20 cellular contexts compared by ENCODE assay signal in genomic region chr6:167270499-167271307, GRCh38. TPM values are rescaled to one million over a fixed set of nuclear protein-coding genes. Genes with fewer than 3 reads are reported as not detected.
DNase-seq lines count a peak whose midpoint lies in the region; ATAC-seq and TF ChIP-seq lines count a peak whose summit lies in the region.
"Had no signal": no experiment of that assay in that cellular context is flagged by ENCODE, and none has a peak within 500 bp of the region (broad histone marks: within the 10 kb centered on the region; RNA-seq: fewer than 3 reads in every experiment).

No MANE protein-coding gene starts in this region.

- TF ChIP-seq POLR2A in suprapubic skin (IDR thresholded peaks at IDR 0.05), result no peak

- peak overlapping the region; percentile 35 for H3K4me2 ChIP-seq in hepatocyte
- H3K4me2 ChIP-seq: A549; BLaER1 treated with 17β-estradiol and CSF1 and Interleukin-3, amounts not matched to agents 10 nM and 100 nM had no signal

- peaks cover 10% of the 10 kb centered on the region for H3K79me2 ChIP-seq in hepatocyte

- TF ChIP-seq CTCF in hepatocyte (IDR thresholded peaks at IDR 0.05; ENCODE audit: poor library complexity), result no peak
- TF ChIP-seq CTCF in suprapubic skin (IDR thresholded peaks at IDR 0.05), result no peak

- no peak for TF ChIP-seq EP300 in suprapubic skin (IDR thresholded peaks at IDR 0.05)

- DNase-seq in NCI-H2171 treated with DMSO at 0.1 percent for 48 hours (lab: John Stamatoyannopoulos, UW) (peak; percentile 30), NCI-H2171 (lab: John Stamatoyannopoulos, UW) (no peak), SW480 (ENCODE audit: low spot score) (peak; percentile 6), hepatocyte (ENCODE audit: low spot score) (no peak), suprapubic skin (ENCODE audit: low spot score in 2 of 2) (no peak), HuH-7 (ENCODE audit: low spot score) (no peak), NOMO-1 treated with DMSO at 0.1 percent for 48 hours (lab: John Stamatoyannopoulos, UW; ENCODE audit: unreplicated experiment) (no peak)
- no peak for DNase-seq in stimulated activated naive CD8-positive, alpha-beta T cell treated with anti-CD3 and anti-CD28 coated beads, Interleukin-15, Interleukin-2, amounts not matched to agents 100 U/mL and 50 U/mL, for 24 hours
- DNase-seq: DMS 273 treated with DMSO at 0.1 percent for 48 hours, GOT3, HFFc6, NCI-H1436, NCI-H2081 treated with DMSO at 0.1 percent for 48 hours, NCI-H526 treated with DMSO at 0.1 percent for 48 hours, PC-3, T-helper 1 cell had no signal

- H3K4me1 ChIP-seq in hepatocyte (ENCODE audit: insufficient read depth) (peaks cover 49% of the 10 kb centered on the region), suprapubic skin (no peaks in the 10 kb centered on the region)
- H3K4me1 ChIP-seq: A549 had no signal

- WGBS in hepatocyte (ENCODE audit: low lambda C conversion rate, missing lambda C conversion rate), result 96% methylated on average over 25 of the region's 26 CpGs
- WGBS in suprapubic skin, result 83% methylated on average over 26 of the region's 26 CpGs

- H3K27me3 ChIP-seq in hepatocyte (no peaks in the 10 kb centered on the region), suprapubic skin (peaks cover 5% of the 10 kb centered on the region)
- H3K27me3 ChIP-seq: BLaER1 treated with 17β-estradiol and CSF1 and Interleukin-3, amounts not matched to agents 10 nM and 100 nM had no signal

- H3K9me2 ChIP-seq in hepatocyte (replicated peaks; ENCODE audit: insufficient read depth), result no peaks in the 10 kb centered on the region

- no peak overlapping the region for H3K4me3 ChIP-seq in hepatocyte
- no peak overlapping the region for H3K4me3 ChIP-seq in suprapubic skin
- H3K4me3 ChIP-seq: A549; BLaER1 treated with 17β-estradiol and CSF1 and Interleukin-3, amounts not matched to agents 10 nM and 100 nM; SK-N-MC had no signal

- H3K27ac ChIP-seq in hepatocyte (peak overlapping the region; percentile 95), suprapubic skin (peak overlapping the region; percentile 59)
- H3K27ac ChIP-seq: A549; BLaER1 treated with 17β-estradiol and CSF1 and Interleukin-3, amounts not matched to agents 10 nM and 100 nM; SK-N-MC had no signal

- no peaks in the 10 kb centered on the region for H3K36me3 ChIP-seq in hepatocyte (replicated peaks; ENCODE audit: insufficient read depth, low read depth)
- no peaks in the 10 kb centered on the region for H3K36me3 ChIP-seq in suprapubic skin
- H3K36me3 ChIP-seq: BLaER1 treated with 17β-estradiol and CSF1 and Interleukin-3, amounts not matched to agents 10 nM and 100 nM had no signal

- H4K20me1 ChIP-seq in hepatocyte (ENCODE audit: insufficient read depth, poor library complexity, severe bottlenecking), result no peaks in the 10 kb centered on the region
- H4K20me1 ChIP-seq: BLaER1 treated with 17β-estradiol and CSF1 and Interleukin-3, amounts not matched to agents 10 nM and 100 nM had no signal

- ATAC-seq in stimulated activated naive CD8-positive, alpha-beta T cell treated with anti-CD3 and anti-CD28 coated beads, Interleukin-15, Interleukin-2, amounts not matched to agents 100 U/mL and 50 U/mL, for 24 hours, result no peak
- ATAC-seq: A549, PC-3 had no signal

- H2AFZ ChIP-seq in hepatocyte, result no peak overlapping the region

- no peaks in the 10 kb centered on the region for H3K9me3 ChIP-seq in hepatocyte (ENCODE audit: low read depth)
- no peaks in the 10 kb centered on the region for H3K9me3 ChIP-seq in suprapubic skin
- H3K9me3 ChIP-seq: A549; BLaER1 treated with 17β-estradiol and CSF1 and Interleukin-3, amounts not matched to agents 10 nM and 100 nM had no signal

RNA-seq across cellular contexts. Expression of gene UNC93A, which starts 20.4 kb away (rescaled TPM):
- total RNA-seq in hepatocyte (66.6 and 67.1 TPM in 2 replicates), suprapubic skin (10 to 100 TPM; 16.1 to 41.7 (median 30.2) TPM)
- 32.6 and 38.8 TPM in 2 replicates for polyA plus RNA-seq in hepatocyte
- total RNA-seq: HFFc6, PC-3 had no signal
- polyA plus RNA-seq: A549, IgD-negative memory B cell had no signal

RNA-seq across cellular contexts. Expression of gene TTLL2, which starts 54.2 kb away (rescaled TPM):
- total RNA-seq in hepatocyte (not detected in 2 replicates), suprapubic skin (not detected)
- polyA plus RNA-seq in hepatocyte, result 0.70 TPM in 1 of 2 replicates, not detected in the other
- total RNA-seq: HFFc6, PC-3 had no signal
- polyA plus RNA-seq: A549, IgD-negative memory B cell had no signal

Comparison
In these comparisons a context has a peak if more than half of its experiments do, and no peak if none do; other contexts are left out.
1. DNase-seq: peak in NCI-H2171 treated with DMSO at 0.1 percent for 48 hours (single experiment) and SW480 (single experiment); none in NCI-H2171 (single experiment), hepatocyte (single experiment), suprapubic skin (0 of 2), HuH-7 (single experiment), stimulated activated naive CD8-positive, alpha-beta T cell treated with anti-CD3 and anti-CD28 coated beads, Interleukin-15, Interleukin-2, amounts not matched to agents 100 U/mL and 50 U/mL, for 24 hours (single experiment) and NOMO-1 treated with DMSO at 0.1 percent for 48 hours (single experiment).